Comparison of ENCODE assay signal across 16 cellular contexts in the genomic region with DNA sequence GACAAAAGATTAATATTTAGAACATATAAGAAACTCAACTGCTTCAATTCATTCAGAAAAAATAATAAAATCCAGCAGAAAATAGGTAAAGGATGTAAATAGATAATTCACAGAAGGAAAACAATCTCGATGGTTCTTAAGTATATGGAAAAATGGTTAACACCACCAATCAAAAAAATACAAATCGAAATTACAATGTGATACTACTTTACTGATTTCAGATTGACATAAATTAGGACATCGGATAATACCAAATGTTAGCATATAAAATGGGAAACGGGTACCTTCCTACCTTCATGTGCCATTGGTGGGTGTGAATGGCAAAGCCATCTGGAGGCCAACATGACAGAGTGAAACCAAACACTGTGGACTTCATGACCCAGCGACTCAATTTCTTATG. TPM values are rescaled to one million over a fixed set of nuclear protein-coding genes. Genes with fewer than 3 reads are reported as not detected.
A peak's percentile ranks its signal among the peaks of the same experiment; 100 is the strongest.
DNase-seq lines count a peak whose midpoint lies in the region; ATAC-seq and TF ChIP-seq lines count a peak whose summit lies in the region.
"Had no signal": no experiment of that assay in that cellular context is flagged by ENCODE, and none has a peak within 500 bp of the region (broad histone marks: within the 10 kb centered on the region; RNA-seq: fewer than 3 reads in every experiment).

No MANE protein-coding gene starts in this region.

- 85% methylated on average over 5 of the region's 5 CpGs for WGBS in esophagus muscularis mucosa

- ATAC-seq in GM18505 (IDR thresholded peaks at IDR 0.05; ENCODE audit: unreplicated experiment), result no peak

- no peak overlapping the region for H3K9ac ChIP-seq in Loucy (ENCODE audit: low read depth, low read length, poor library complexity, severe bottlenecking)

- H3F3A ChIP-seq in Loucy (ENCODE audit: low read depth), result peaks cover 2% of the 10 kb centered on the region; the same call in 1 of the 2 replicates

- TF ChIP-seq POLR2A in GM18505 (IDR thresholded peaks at IDR 0.05; ENCODE audit: borderline replicate concordance, extremely low read depth, insufficient read depth, insufficient read length), result no peak
- no peak for TF ChIP-seq POLR2A in esophagus muscularis mucosa (IDR thresholded peaks at IDR 0.05; ENCODE audit: low read depth)

- H3K79me2 ChIP-seq in Loucy (ENCODE audit: insufficient read depth, low read length), result no peaks in the 10 kb centered on the region

- no peak overlapping the region for H2AFZ ChIP-seq in Loucy (ENCODE audit: low read length)

- H3K27ac ChIP-seq in epithelial cell of prostate, result peak overlapping the region; percentile 81
- no peak overlapping the region for H3K27ac ChIP-seq in esophagus muscularis mucosa (replicated peaks in 1 of 4)
- H3K27ac ChIP-seq: suprapubic skin had no signal

- peak overlapping the region; percentile 75 for H3K4me2 ChIP-seq in Loucy (ENCODE audit: low read depth, low read length, poor library complexity, severe bottlenecking)

- no peaks in the 10 kb centered on the region for H3K36me3 Mint-ChIP-seq in activated naive CD8-positive, alpha-beta T cell
- H3K36me3 Mint-ChIP-seq in activated naive CD8-positive, alpha-beta T cell treated with anti-CD3 and anti-CD28 coated beads for 36 hours, result no peaks in the 10 kb centered on the region
- H3K36me3 Mint-ChIP-seq in type B pancreatic cell, result no peaks in the 10 kb centered on the region

- in situ Hi-C loops in ACHN (cut with HindIII; ENCODE audit: low pct_ligation_motif_present, low pct_unique_long_range_greater_than_20kb, low sequenced_read_pairs), result no loop called here

- H4K20me1 ChIP-seq in Loucy (ENCODE audit: insufficient read depth, low read length, poor library complexity, severe bottlenecking), result no peaks in the 10 kb centered on the region

- H3K4me3 ChIP-seq in Loucy (ENCODE audit: low read length, poor library complexity, severe bottlenecking), result no peak overlapping the region
- no peak overlapping the region for H3K4me3 ChIP-seq in esophagus muscularis mucosa

- no peaks in the 10 kb centered on the region for H3K9me3 ChIP-seq in Loucy (ENCODE audit: insufficient read depth, low read depth, low read length)
- no peaks in the 10 kb centered on the region for H3K9me3 ChIP-seq in esophagus muscularis mucosa
- H3K9me3 ChIP-seq: BE2C, suprapubic skin had no signal

- H3K36me3 ChIP-seq in Loucy (ENCODE audit: insufficient read depth, low read length) (no peaks in the 10 kb centered on the region), esophagus muscularis mucosa (no peaks in the 10 kb centered on the region)
- H3K36me3 ChIP-seq: BE2C, suprapubic skin had no signal

- H3K4me1 Mint-ChIP-seq in activated naive CD8-positive, alpha-beta T cell (ENCODE audit: low read depth), result peaks cover 23% of the 10 kb centered on the region
- H3K4me1 Mint-ChIP-seq in activated naive CD8-positive, alpha-beta T cell treated with anti-CD3 and anti-CD28 coated beads for 36 hours, result peaks cover 21% of the 10 kb centered on the region
- H3K4me1 Mint-ChIP-seq in type B pancreatic cell (ENCODE audit: unreplicated experiment), result peaks cover 7% of the 10 kb centered on the region

- no peak overlapping the region for H3K27ac Mint-ChIP-seq in activated naive CD8-positive, alpha-beta T cell
- H3K27ac Mint-ChIP-seq in activated naive CD8-positive, alpha-beta T cell treated with anti-CD3 and anti-CD28 coated beads for 36 hours, result no peak overlapping the region
- no peak overlapping the region for H3K27ac Mint-ChIP-seq in type B pancreatic cell

- peaks cover 9% of the 10 kb centered on the region for H3K4me1 ChIP-seq in Loucy (ENCODE audit: insufficient read depth, low read length, poor library complexity, severe bottlenecking)
- H3K4me1 ChIP-seq in esophagus muscularis mucosa, result peaks cover 11 to 25% (median 24%) of the 10 kb centered on the region in 4 donors

- no peak for DNase-seq in activated naive CD8-positive, alpha-beta T cell treated with anti-CD3 and anti-CD28 coated beads for 36 hours
- DNase-seq in epithelial cell of prostate (ENCODE audit: low read depth, low spot score), result no peak
- no peak for DNase-seq in type B pancreatic cell (ENCODE audit: extremely low spot score, unreplicated experiment)
- DNase-seq in esophagus muscularis mucosa (ENCODE audit: extremely low spot score), result no peak
- DNase-seq in ACHN, result no peak
- DNase-seq: anterior cingulate cortex; BE2C; DMS153; effector memory CD4-positive, alpha-beta T cell; NCI-H1417 treated with DMSO at 0.1 percent for 48 hours; NK-92 treated with Interleukin-12 subunit alpha and Interleukin-12 subunit beta, amount 100 ng/mL, for 24 hours; SK-N-SH had no signal

- no peak for TF ChIP-seq EP300 in esophagus muscularis mucosa (IDR thresholded peaks at IDR 0.05)

- H3K4me3 Mint-ChIP-seq in activated naive CD8-positive, alpha-beta T cell, result peak overlapping the region; percentile 87
- no peak overlapping the region for H3K4me3 Mint-ChIP-seq in activated naive CD8-positive, alpha-beta T cell treated with anti-CD3 and anti-CD28 coated beads for 36 hours
- peak overlapping the region; percentile 88 for H3K4me3 Mint-ChIP-seq in type B pancreatic cell

- H3K27me3 ChIP-seq in Loucy (ENCODE audit: insufficient read depth, low read length, poor library complexity, severe bottlenecking) (no peaks in the 10 kb centered on the region), esophagus muscularis mucosa (peaks cover 2 to 68% (median 17%) of the 10 kb centered on the region in 4 donors)

- H3K9me3 Mint-ChIP-seq in activated naive CD8-positive, alpha-beta T cell (ENCODE audit: low read depth), result no peaks in the 10 kb centered on the region
- H3K9me3 Mint-ChIP-seq in activated naive CD8-positive, alpha-beta T cell treated with anti-CD3 and anti-CD28 coated beads for 36 hours, result no peaks in the 10 kb centered on the region
- H3K9me3 Mint-ChIP-seq in type B pancreatic cell, result no peaks in the 10 kb centered on the region

- no peaks in the 10 kb centered on the region for H3K27me3 Mint-ChIP-seq in activated naive CD8-positive, alpha-beta T cell
- peaks cover 34% of the 10 kb centered on the region for H3K27me3 Mint-ChIP-seq in activated naive CD8-positive, alpha-beta T cell treated with anti-CD3 and anti-CD28 coated beads for 36 hours
- H3K27me3 Mint-ChIP-seq in type B pancreatic cell, result peaks cover 59% of the 10 kb centered on the region

- TF ChIP-seq CTCF in Loucy (conservative IDR thresholded peaks at IDR 0.05; ENCODE audit: low read length), result no peak
- TF ChIP-seq CTCF in type B pancreatic cell (conservative IDR thresholded peaks at IDR 0.05), result no peak
- no peak for TF ChIP-seq CTCF in esophagus muscularis mucosa (IDR thresholded peaks at IDR 0.05)

- H3K9me2 ChIP-seq in Loucy (replicated peaks; ENCODE audit: low read depth, low read length), result no peaks in the 10 kb centered on the region
- H3K9me2 ChIP-seq: SK-N-SH had no signal

- intact Hi-C loops in esophagus muscularis mucosa (cut with DNase I), result no loop called here

RNA-seq across cellular contexts. Expression of a gene that starts 1.6 kb away (rescaled TPM):
- 1 to 10 TPM; 1.4 to 2.0 TPM for total RNA-seq in activated naive CD8-positive, alpha-beta T cell treated with anti-CD3 and anti-CD28 coated beads for 36 hours
- 1.3 and 1.9 TPM in 2 replicates for total RNA-seq in type B pancreatic cell (ENCODE audit: low replicate concordance)
- total RNA-seq in esophagus muscularis mucosa, result under 1 TPM in 3 of 4 donors, not detected in 1; 0.19 to 0.83 (median 0.34) TPM

RNA-seq across cellular contexts. Expression of a gene that starts 43.1 kb away (rescaled TPM):
- total RNA-seq in activated naive CD8-positive, alpha-beta T cell treated with anti-CD3 and anti-CD28 coated beads for 36 hours, result 10 to 100 TPM; 51.5 to 55.6 TPM
- total RNA-seq in type B pancreatic cell (ENCODE audit: low replicate concordance) (14.8 and 28.2 TPM in 2 replicates), esophagus muscularis mucosa (10 to 100 TPM; 38.8 to 83.9 (median 64.7) TPM)
